ENCODE assay signal across 8 cellular contexts in genomic region chr19:35495107-35496064, GRCh38.
DNase-seq lines count a peak whose midpoint lies in the region; ATAC-seq lines count a peak whose summit lies in the region.

No MANE protein-coding gene starts in this region.

- peaks cover 22 to 27% of the 10 kb centered on the region in 2 donors for H3K27me3 Mint-ChIP-seq in effector memory CD8-positive, alpha-beta T cell

- DNase-seq in Ammon's horn (ENCODE audit: low spot score) (peak; percentile 63), NCI-H345 treated with DMSO at 0.1 percent for 48 hours (lab: John Stamatoyannopoulos, UW; ENCODE audit: unreplicated experiment) (peak; percentile 66), midbrain (lab: John Stamatoyannopoulos, UW) (peak; percentile 49)
- DNase-seq in activated CD8-positive, alpha-beta memory T cell treated with anti-CD3 and anti-CD28 coated beads for 24 hours = peak; percentile 86
- DNase-seq in effector memory CD8-positive, alpha-beta T cell = peak; percentile 57 to 63 (median 59)
- peak; percentile 24 to 44 for DNase-seq in stimulated activated CD8-positive, alpha-beta memory T cell treated with anti-CD3 and anti-CD28 coated beads, Interleukin-4, amount 100 ng/mL, for 1 hour (ENCODE audit: low read depth in 2 of 2, low spot score in 1 of 2)

- peak overlapping the region in 1 of 2 donors; percentile 31 for H3K27ac Mint-ChIP-seq in effector memory CD8-positive, alpha-beta T cell

- peaks cover 2% of the 10 kb centered on the region for H3K36me3 Mint-ChIP-seq in effector memory CD8-positive, alpha-beta T cell (ENCODE audit: insufficient read depth)

- H3K9me3 Mint-ChIP-seq in effector memory CD8-positive, alpha-beta T cell = no peaks in the 10 kb centered on the region

- no peak overlapping the region for H3K4me3 Mint-ChIP-seq in effector memory CD8-positive, alpha-beta T cell

- H3K4me1 Mint-ChIP-seq in effector memory CD8-positive, alpha-beta T cell (ENCODE audit: low read depth in 2 of 2) = peaks cover 4 to 5% of the 10 kb centered on the region in 2 donors

- ATAC-seq in GM19324 (IDR thresholded peaks at IDR 0.05; ENCODE audit: low FRiP score, unreplicated experiment) (peak; percentile 39), GM21528 (IDR thresholded peaks at IDR 0.05; ENCODE audit: low FRiP score, unreplicated experiment) (no peak)
- ATAC-seq in effector memory CD8-positive, alpha-beta T cell (replicated peaks) = peak; percentile 98

Comparison
In these comparisons a context has a peak if more than half of its experiments do, and no peak if none do; other contexts are left out.
1. DNase-seq: peak in every context shown above with its lines; median percentile 86 in activated CD8-positive, alpha-beta memory T cell treated with anti-CD3 and anti-CD28 coated beads for 24 hours; 66 in NCI-H345 treated with DMSO at 0.1 percent for 48 hours; 63 in Ammon's horn; 59 in effector memory CD8-positive, alpha-beta T cell; 49 in midbrain; 34 in stimulated activated CD8-positive, alpha-beta memory T cell treated with anti-CD3 and anti-CD28 coated beads, Interleukin-4, amount 100 ng/mL, for 1 hour.